14 cellular contexts compared by ENCODE assay signal in genomic region chr19:47714339-47714738, GRCh38. TPM values are rescaled to one million over a fixed set of nuclear protein-coding genes. Genes with fewer than 3 reads are reported as not detected.
DNase-seq lines count a peak whose midpoint lies in the region; ATAC-seq and TF ChIP-seq lines count a peak whose summit lies in the region.
"Had no signal": no experiment of that assay in that cellular context is flagged by ENCODE, and none has a peak within 500 bp of the region (broad histone marks: within the 10 kb centered on the region; RNA-seq: fewer than 3 reads in every experiment).

No MANE protein-coding gene starts in this region.

- peaks cover 19% of the 10 kb centered on the region for H4K20me1 ChIP-seq in osteoblast (ENCODE audit: insufficient read depth, low read length)

- ATAC-seq in GM18907 (IDR thresholded peaks at IDR 0.05; ENCODE audit: unreplicated experiment) (no peak), HG03571 (IDR thresholded peaks at IDR 0.05; ENCODE audit: unreplicated experiment) (no peak), HG03342 (IDR thresholded peaks at IDR 0.05; ENCODE audit: unreplicated experiment) (no peak)

- H3K4me2 ChIP-seq in osteoblast (ENCODE audit: insufficient read depth, low read length), result peak overlapping the region; percentile 81

- no peak overlapping the region for H2AFZ ChIP-seq in ACC112 (ENCODE audit: low read length, unreplicated experiment)
- no peak overlapping the region for H2AFZ ChIP-seq in osteoblast (ENCODE audit: low read length)

- TF ChIP-seq POLR2A in Peyer's patch (IDR thresholded peaks at IDR 0.05), result no peak

- peak overlapping the region; percentile 83 for H3K4me3 ChIP-seq in ACC112 (ENCODE audit: low read depth, low read length)
- peak overlapping the region in 3 of 4 donors; percentile 38 to 58 (median 57) for H3K4me3 ChIP-seq in Peyer's patch
- peak overlapping the region; percentile 82 for H3K4me3 ChIP-seq in epithelial cell of proximal tubule (ENCODE audit: low read depth, low read length)
- H3K4me3 ChIP-seq in osteoblast (ENCODE audit: insufficient read depth, low read length), result peak overlapping the region; percentile 97

- H3K9me3 ChIP-seq in Peyer's patch (peaks cover 0 to 5% (median 0%) of the 10 kb centered on the region in 4 donors), osteoblast (ENCODE audit: low read depth, low read length) (no peaks in the 10 kb centered on the region)
- H3K9me3 ChIP-seq: BE2C had no signal

- H3K4me1 ChIP-seq in ACC112 (ENCODE audit: control insufficient read depth, insufficient read depth, low read length, unreplicated experiment) (peaks cover 15% of the 10 kb centered on the region), Peyer's patch (peaks cover 0 to 29% (median 0%) of the 10 kb centered on the region in 4 donors), osteoblast (ENCODE audit: insufficient read depth, low read length) (peaks cover 18% of the 10 kb centered on the region)

- H3K27ac ChIP-seq in ACC112 (ENCODE audit: low read depth, low read length), result peak overlapping the region; percentile 24; the same call in 1 of the 2 replicates
- H3K27ac ChIP-seq in Peyer's patch, result peak overlapping the region in 1 of 4 donors; percentile 90
- peak overlapping the region; percentile 78 for H3K27ac ChIP-seq in osteoblast (ENCODE audit: low read depth, low read length)

- no peak for DNase-seq in Peyer's patch
- DNase-seq in epithelial cell of proximal tubule (ENCODE audit: low read depth), result no peak
- peak; percentile 58 for DNase-seq in osteoblast (ENCODE audit: insufficient read length, low spot score, missing footprints)
- no peak for DNase-seq in OCI-M1 (lab: John Stamatoyannopoulos, UW)
- DNase-seq: activated T-cell treated with anti-CD3 and anti-CD28 coated beads, Interleukin-2, amount 50 U/mL, for 48 hours; BE2C; effector memory CD4-positive, alpha-beta T cell; Kasumi-1; NCI-H82; stimulated activated CD4-positive, alpha-beta T cell treated with anti-CD3 and anti-CD28 coated beads, Interleukin-2, amount 100 ng/mL, for 48 hours had no signal

- H3K79me2 ChIP-seq in ACC112 (ENCODE audit: control insufficient read depth, insufficient read depth, low read length, unreplicated experiment) (peaks cover 40% of the 10 kb centered on the region), osteoblast (ENCODE audit: insufficient read depth, low read length) (peaks cover 51% of the 10 kb centered on the region)

- H3K36me3 ChIP-seq in ACC112 (ENCODE audit: insufficient read depth, low read length), result 0 out of 2 replicates have a peak, but pooled peaks cover 3% of the 10 kb centered on the region
- H3K36me3 ChIP-seq in Peyer's patch, result no peaks in the 10 kb centered on the region
- H3K36me3 ChIP-seq in osteoblast (ENCODE audit: insufficient read depth, low read length), result peaks cover 22% of the 10 kb centered on the region

- no peak for TF ChIP-seq CTCF in Peyer's patch (IDR thresholded peaks at IDR 0.05)
- TF ChIP-seq CTCF in epithelial cell of proximal tubule (conservative IDR thresholded peaks at IDR 0.05; ENCODE audit: low read depth, low read length), result no peak
- no peak for TF ChIP-seq CTCF in osteoblast (IDR thresholded peaks at IDR 0.05; ENCODE audit: extremely low read depth, low read depth, low read length)

- H3K27me3 ChIP-seq in ACC112 (ENCODE audit: insufficient read depth, low read length) (no peaks in the 10 kb centered on the region), Peyer's patch (no peaks in the 10 kb centered on the region), osteoblast (ENCODE audit: insufficient read depth, low read length) (no peaks in the 10 kb centered on the region)
- H3K27me3 ChIP-seq: BE2C had no signal

RNA-seq across cellular contexts. Expression of gene EHD2, which starts 1.1 kb away (rescaled TPM):
- 100 to 1,000 TPM in 1 of 4 donors, 10 to 100 TPM in 3; 11.2 to 117 (median 23.0) TPM for total RNA-seq in Peyer's patch
- total RNA-seq in epithelial cell of proximal tubule, result 33.6 and 58.9 TPM in 2 replicates
- 136 and 144 TPM in 2 replicates for total RNA-seq in osteoblast

RNA-seq across cellular contexts. Expression of gene NOP53, which starts 31.0 kb away (rescaled TPM):
- total RNA-seq in Peyer's patch (100 to 1,000 TPM in 3 of 4 donors, 10 to 100 TPM in 1; 86.2 to 179 (median 159) TPM), epithelial cell of proximal tubule (192 and 247 TPM in 2 replicates), osteoblast (55.7 and 56.6 TPM in 2 replicates)
